ENCODE assay signal across 10 cellular contexts in the genomic region with DNA sequence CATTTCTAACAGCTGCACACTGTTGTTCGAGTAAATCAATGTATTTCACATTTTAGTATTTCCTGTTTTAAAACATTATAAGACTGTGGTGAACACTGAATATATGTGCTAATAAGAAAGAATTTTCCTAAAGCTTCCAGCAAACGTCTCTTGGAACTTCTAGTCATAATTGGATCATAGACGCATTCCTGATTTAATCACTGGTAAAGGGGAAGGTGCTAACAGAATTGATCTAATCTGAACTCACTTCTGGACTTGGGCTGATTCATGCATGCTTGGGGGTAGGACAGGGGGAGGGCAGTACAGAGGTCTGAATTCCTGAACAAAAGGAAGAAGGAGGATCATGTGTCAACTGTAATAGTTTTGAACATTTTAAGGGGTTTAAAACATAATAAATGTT. TPM values are rescaled to one million over a fixed set of nuclear protein-coding genes. Genes with fewer than 3 reads are reported as not detected.
DNase-seq lines count a peak whose midpoint lies in the region; ATAC-seq and TF ChIP-seq lines count a peak whose summit lies in the region.
"Had no signal": no experiment of that assay in that cellular context is flagged by ENCODE, and none has a peak within 500 bp of the region (broad histone marks: within the 10 kb centered on the region; RNA-seq: fewer than 3 reads in every experiment).

No MANE protein-coding gene starts in this region.

- no peak for TF ChIP-seq CTCF in hepatocyte (IDR thresholded peaks at IDR 0.05; ENCODE audit: poor library complexity)

- peak overlapping the region; percentile 95 for H3K27ac ChIP-seq in hepatocyte

- H3K79me2 ChIP-seq in hepatocyte: no peaks in the 10 kb centered on the region

- no peaks in the 10 kb centered on the region for H3K9me3 ChIP-seq in hepatocyte (ENCODE audit: low read depth)

- peaks cover 17% of the 10 kb centered on the region for H3K4me1 ChIP-seq in hepatocyte (ENCODE audit: insufficient read depth)

- 59% methylated on average over 3 of the region's 3 CpGs for WGBS in hepatocyte (ENCODE audit: low lambda C conversion rate, missing lambda C conversion rate)

- no peaks in the 10 kb centered on the region for H3K9me2 ChIP-seq in hepatocyte (replicated peaks; ENCODE audit: insufficient read depth)

- H3K36me3 ChIP-seq in hepatocyte (replicated peaks; ENCODE audit: insufficient read depth, low read depth): no peaks in the 10 kb centered on the region

- peak; percentile 61 for DNase-seq in AG08395 (ENCODE audit: low spot score)
- DNase-seq in HCEC 1CT: peak; percentile 83
- DNase-seq in SW480 (ENCODE audit: low spot score): peak; percentile 74
- peak; percentile 34 for DNase-seq in hepatocyte (ENCODE audit: low spot score)
- DNase-seq in left lobe of liver (ENCODE audit: low spot score): no peak
- no peak for DNase-seq in stimulated activated CD4-positive, alpha-beta T cell treated with anti-CD3 and anti-CD28 coated beads, Interleukin-2, amount 100 ng/mL, for 48 hours
- DNase-seq: NCI-H2029 treated with DMSO at 0.1 percent for 48 hours had no signal

- no peaks in the 10 kb centered on the region for H3K27me3 ChIP-seq in hepatocyte

- no peak for ATAC-seq in GM21825 (IDR thresholded peaks at IDR 0.05; ENCODE audit: unreplicated experiment)
- ATAC-seq in left lobe of liver: no peak
- no peak for ATAC-seq in GM19463 (IDR thresholded peaks at IDR 0.05; ENCODE audit: unreplicated experiment)

- no peak overlapping the region for H3K4me2 ChIP-seq in hepatocyte

- no peak overlapping the region for H2AFZ ChIP-seq in hepatocyte

- no peak overlapping the region for H3K4me3 ChIP-seq in hepatocyte

- no peaks in the 10 kb centered on the region for H4K20me1 ChIP-seq in hepatocyte (ENCODE audit: insufficient read depth, poor library complexity, severe bottlenecking)

RNA-seq across cellular contexts. Expression of a gene that starts 7.3 kb away (rescaled TPM):
- 0.76 and 1.1 TPM in 2 replicates for total RNA-seq in hepatocyte
- 2.1 and 3.4 TPM in 2 replicates for polyA plus RNA-seq in hepatocyte
- total RNA-seq in left lobe of liver: 0.58 TPM
- total RNA-seq: glomerular endothelial cell had no signal

Comparison
In these comparisons a context has a peak if more than half of its experiments do, and no peak if none do; other contexts are left out.
1. DNase-seq: peak in AG08395 (single experiment), HCEC 1CT (single experiment), SW480 (single experiment) and hepatocyte (single experiment); none in left lobe of liver (single experiment) and stimulated activated CD4-positive, alpha-beta T cell treated with anti-CD3 and anti-CD28 coated beads, Interleukin-2, amount 100 ng/mL, for 48 hours (0 of 2).